Comparison of ENCODE assay signal across 11 cellular contexts in genomic region chr10:44993922-44994751, GRCh38. TPM values are rescaled to one million over a fixed set of nuclear protein-coding genes. Genes with fewer than 3 reads are reported as not detected.
DNase-seq lines count a peak whose midpoint lies in the region; ATAC-seq and TF ChIP-seq lines count a peak whose summit lies in the region.
"Had no signal": no experiment of that assay in that cellular context is flagged by ENCODE, and none has a peak within 500 bp of the region (broad histone marks: within the 10 kb centered on the region; RNA-seq: fewer than 3 reads in every experiment).

No MANE protein-coding gene starts in this region.

- ATAC-seq in DND-41 (ENCODE audit: insufficient read depth, low read depth): no peak
- no peak for ATAC-seq in HG02759 (IDR thresholded peaks at IDR 0.05; ENCODE audit: unreplicated experiment)
- no peak for ATAC-seq in HG02885 (IDR thresholded peaks at IDR 0.05; ENCODE audit: poor library complexity, unreplicated experiment)
- no peak for ATAC-seq in GM19328 (IDR thresholded peaks at IDR 0.05; ENCODE audit: unreplicated experiment)

- H3K27me3 ChIP-seq in DND-41 (ENCODE audit: insufficient read depth, low read length, poor library complexity): no peaks in the 10 kb centered on the region
- no peaks in the 10 kb centered on the region for H3K27me3 ChIP-seq in fibroblast of lung (ENCODE audit: control insufficient read depth, insufficient read depth, low read length)

- in situ Hi-C loops in SK-MEL-5 (cut with HindIII; ENCODE audit: low pct_unique_long_range_greater_than_20kb, low sequenced_read_pairs): no loop called here

- H3K4me3 ChIP-seq in DND-41 (ENCODE audit: low read depth in 1 of 2, low read length in 2 of 2): no peak overlapping the region
- no peak overlapping the region for H3K4me3 ChIP-seq in fibroblast of lung (replicated peaks in 1 of 4; ENCODE audit: control extremely low read depth in 1 of 4, insufficient read depth in 1 of 4, low read depth in 3 of 4, low read length in 4 of 4)

- H3K27ac ChIP-seq in DND-41 (ENCODE audit: low read length) (peak overlapping the region; percentile 87), fibroblast of lung (ENCODE audit: insufficient read depth, low read length) (peak overlapping the region; percentile 3)

- no peak for DNase-seq in DND-41
- DNase-seq in SK-MEL-5 (ENCODE audit: low read depth, low spot score): peak; percentile 11
- peak; percentile 61 to 66 for DNase-seq in fibroblast of lung (ENCODE audit: low read depth in 2 of 2)
- peak; percentile 0 for DNase-seq in retina
- DNase-seq in SHP77 treated with DMSO at 0.1 percent for 48 hours (lab: John Stamatoyannopoulos, UW): no peak
- DNase-seq: activated naive CD4-positive, alpha-beta T cell; NCI-H2171; RPMI8226 had no signal

- H4K20me1 ChIP-seq in DND-41 (ENCODE audit: insufficient read depth, low read length): no peaks in the 10 kb centered on the region
- H4K20me1 ChIP-seq in fibroblast of lung (ENCODE audit: control insufficient read depth, extremely low read depth, insufficient read depth, low read length): no peaks in the 10 kb centered on the region

- H3K4me2 ChIP-seq in DND-41 (ENCODE audit: insufficient read depth, low read length) (no peak overlapping the region), fibroblast of lung (ENCODE audit: extremely low read depth, insufficient read depth, low read length) (no peak overlapping the region)

- H2AFZ ChIP-seq in DND-41 (ENCODE audit: low read depth, low read length) (no peak overlapping the region), fibroblast of lung (ENCODE audit: low read length) (no peak overlapping the region)

- H3K4me1 ChIP-seq in DND-41 (ENCODE audit: insufficient read depth, low read length) (peaks cover 52% of the 10 kb centered on the region), fibroblast of lung (ENCODE audit: control insufficient read depth, extremely low read depth, insufficient read depth, low read length) (peaks cover 24% of the 10 kb centered on the region)

- H3K9ac ChIP-seq in DND-41 (ENCODE audit: low read depth, low read length) (no peak overlapping the region), fibroblast of lung (ENCODE audit: insufficient read depth, low read length) (no peak overlapping the region)

- no peak for TF ChIP-seq CTCF in DND-41 (IDR thresholded peaks at IDR 0.05; ENCODE audit: borderline replicate concordance, extremely low read depth, low read length, poor library complexity, severe bottlenecking)
- no peak for TF ChIP-seq CTCF in fibroblast of lung (conservative IDR thresholded peaks at IDR 0.05 in 1 of 2, IDR thresholded peaks at IDR 0.05 in 1 of 2; ENCODE audit: low read depth in 1 of 2, low read length in 2 of 2)

- H3K79me2 ChIP-seq in DND-41 (ENCODE audit: insufficient read depth, low read length) (no peaks in the 10 kb centered on the region), fibroblast of lung (ENCODE audit: control insufficient read depth, insufficient read depth, low read length) (no peaks in the 10 kb centered on the region)

- no peaks in the 10 kb centered on the region for H3K36me3 ChIP-seq in DND-41 (ENCODE audit: insufficient read depth, low read length)
- no peaks in the 10 kb centered on the region for H3K36me3 ChIP-seq in fibroblast of lung (ENCODE audit: control insufficient read depth, insufficient read depth, low read length)

- no peaks in the 10 kb centered on the region for H3K9me3 ChIP-seq in DND-41 (ENCODE audit: insufficient read depth, low read length, severe bottlenecking)
- H3K9me3 ChIP-seq in fibroblast of lung (ENCODE audit: control insufficient read depth, insufficient read depth, low read depth, low read length): no peaks in the 10 kb centered on the region

RNA-seq across cellular contexts. Expression of gene ZNF22, which starts 6.6 kb away (rescaled TPM):
- 5.5 and 5.6 TPM in 2 replicates for total RNA-seq in SK-MEL-5 (2014; rRNA removed; shearing (Covaris generic))
- polyA plus RNA-seq in SK-MEL-5 (2015; cell fraction: cytosol; rRNA removed): 3.0 and 3.7 TPM in 2 replicates
- 2.6 and 4.7 TPM in 2 replicates for polyA plus RNA-seq in SK-MEL-5 (2015; cell fraction: nucleus; rRNA removed)
- 14.6 and 23.0 TPM in 2 replicates for total RNA-seq in fibroblast of lung
- polyA plus RNA-seq in fibroblast of lung: 10.9 and 16.0 TPM in 2 replicates
- polyA plus RNA-seq in fibroblast of lung (2012): 11.3 and 14.5 TPM in 2 replicates
- 0.44 and 0.75 TPM in 2 replicates for polyA minus RNA-seq in fibroblast of lung (ENCODE audit: low replicate concordance)

RNA-seq across cellular contexts. Expression of gene DEPP1, which starts 15.5 kb away (rescaled TPM):
- total RNA-seq in SK-MEL-5 (2014; rRNA removed; shearing (Covaris generic)): 0.11 and 0.71 TPM in 2 replicates
- polyA plus RNA-seq in SK-MEL-5 (2015; cell fraction: cytosol; rRNA removed): 1.5 and 3.9 TPM in 2 replicates
- polyA plus RNA-seq in SK-MEL-5 (2015; cell fraction: nucleus; rRNA removed): 1.1 TPM in 2 replicates
- total RNA-seq in fibroblast of lung: 97.3 and 120 TPM in 2 replicates
- polyA plus RNA-seq in fibroblast of lung: 18.7 and 30.3 TPM in 2 replicates
- 20.9 and 34.2 TPM in 2 replicates for polyA plus RNA-seq in fibroblast of lung (2012)
- polyA minus RNA-seq in fibroblast of lung (ENCODE audit: low replicate concordance): 58.2 and 85.1 TPM in 2 replicates

RNA-seq across cellular contexts. Expression of gene RASSF4, which starts 34.5 kb away (rescaled TPM):
- total RNA-seq in SK-MEL-5 (2014; rRNA removed; shearing (Covaris generic)): 1.8 and 2.1 TPM in 2 replicates
- polyA plus RNA-seq in SK-MEL-5 (2015; cell fraction: cytosol; rRNA removed): 1.7 and 2.9 TPM in 2 replicates
- 30.0 and 41.7 TPM in 2 replicates for polyA plus RNA-seq in SK-MEL-5 (2015; cell fraction: nucleus; rRNA removed)
- total RNA-seq in fibroblast of lung: 5.4 and 11.4 TPM in 2 replicates
- 2.5 and 6.4 TPM in 2 replicates for polyA plus RNA-seq in fibroblast of lung
- polyA plus RNA-seq in fibroblast of lung (2012): 3.5 and 8.7 TPM in 2 replicates
- polyA minus RNA-seq in fibroblast of lung (ENCODE audit: low replicate concordance): 3.7 and 8.6 TPM in 2 replicates

Comparison
In these comparisons a context has a peak if more than half of its experiments do, and no peak if none do; other contexts are left out.
1. DNase-seq: peak in SK-MEL-5 (single experiment), fibroblast of lung (2 of 2) and retina (single experiment); none in DND-41 (single experiment) and SHP77 treated with DMSO at 0.1 percent for 48 hours (single experiment).
2. RNA of gene DEPP1, which starts 15.5 kb away (total RNA-seq): 97.3 to 120 TPM in fibroblast of lung; 0.11 to 0.71 TPM in SK-MEL-5; every median in the first group is over 10 times any median in the second.